1 cellular context compared by ENCODE assay signal in genomic region chr4:165743422-165743821, GRCh38.
TF ChIP-seq lines count a peak whose summit lies in the region.

No MANE protein-coding gene starts in this region.

TF ChIP-seq in HCT116, 20 proteins besides CTCF, POLR2A, EP300 and RAD21:
- TF ChIP-seq REST (IDR thresholded peaks at IDR 0.05; ENCODE audit: low read depth) = no peak
- no peak for TF ChIP-seq EZH2 (IDR thresholded peaks at IDR 0.05)
- no peak for TF ChIP-seq EGR1 (IDR thresholded peaks at IDR 0.05; ENCODE audit: low read depth)
- no peak for TF ChIP-seq SRF (IDR thresholded peaks at IDR 0.05; ENCODE audit: low read depth)
- no peak for TF ChIP-seq ZNF274 (IDR thresholded peaks at IDR 0.05; ENCODE audit: low read depth, low read length)
- TF ChIP-seq CBX3 (IDR thresholded peaks at IDR 0.05; ENCODE audit: low read depth) = no peak
- no peak for TF ChIP-seq FOSL1 (IDR thresholded peaks at IDR 0.05; ENCODE audit: low read depth)
- TF ChIP-seq SIN3A (IDR thresholded peaks at IDR 0.05; ENCODE audit: low read depth) = no peak
